In the genomic region with DNA sequence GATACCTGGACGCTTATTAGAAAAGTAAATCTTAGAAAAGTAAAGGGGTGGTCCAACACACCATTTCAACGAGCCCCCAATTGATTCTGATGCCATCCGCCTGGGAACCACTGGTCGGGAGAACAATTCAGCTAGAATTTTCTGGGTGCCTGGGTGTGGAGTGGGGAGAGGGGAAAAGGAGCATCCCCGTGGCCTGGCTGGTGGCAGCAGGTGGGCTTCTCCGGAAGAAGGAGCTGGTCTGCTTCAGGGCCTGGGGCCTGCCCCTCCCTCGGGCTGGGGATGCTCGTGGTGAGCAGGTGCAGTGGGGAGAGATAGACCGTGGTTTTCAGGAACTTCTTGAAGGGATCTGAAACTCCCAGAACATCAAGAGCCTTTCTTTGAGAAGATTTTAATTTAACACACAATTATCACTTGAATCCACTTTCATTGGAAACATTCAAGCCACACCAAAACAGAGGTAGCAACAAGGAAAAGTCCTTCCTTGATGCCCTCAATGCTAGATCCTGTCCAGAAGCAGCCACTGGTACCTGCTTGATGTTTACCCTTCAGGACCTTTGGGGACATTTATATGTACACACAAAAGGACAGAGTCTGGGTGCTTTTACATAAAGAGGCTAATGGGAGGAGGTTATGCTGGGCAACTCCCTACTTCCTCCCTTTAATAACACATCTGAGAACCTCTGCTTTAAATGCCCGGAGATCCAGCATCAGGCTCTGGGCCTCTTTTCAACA, we compare ENCODE assay signal across 1 cellular context.
A peak's percentile ranks its signal among the peaks of the same experiment; 100 is the strongest.
TF ChIP-seq lines count a peak whose summit lies in the region.

No MANE protein-coding gene starts in this region.

TF ChIP-seq in GM12878, 131 proteins besides CTCF, POLR2A, EP300 and RAD21:
- TF ChIP-seq RUNX3 (IDR thresholded peaks at IDR 0.05; ENCODE audit: low read length) (peak; percentile 41; the same call in 1 of the 2 replicates), PAX8 (IDR thresholded peaks at IDR 0.05) (no peak), TCF12 (IDR thresholded peaks at IDR 0.05; ENCODE audit: low read depth, low read length) (0 out of 2 replicates have a peak, but pooled peaks have one; percentile 36), NFIC (IDR thresholded peaks at IDR 0.05; ENCODE audit: low read depth, low read length) (no peak), CBX3 (IDR thresholded peaks at IDR 0.05; ENCODE audit: borderline replicate concordance, low read depth) (no peak), JUND (IDR thresholded peaks at IDR 0.05; ENCODE audit: low read depth, low read length) (no peak), RELA (IDR thresholded peaks at IDR 0.05; ENCODE audit: borderline replicate concordance, partially characterized antibody) (no peak), IKZF2 (IDR thresholded peaks at IDR 0.05) (peak; percentile 39 to 44; a peak in 2 of 4 replicates), DPF2 (IDR thresholded peaks at IDR 0.05) (0 out of 2 replicates have a peak, but pooled peaks have one; percentile 28), SMAD1 (IDR thresholded peaks at IDR 0.05; ENCODE audit: low read depth, partially characterized antibody) (no peak), RCOR1 (conservative IDR thresholded peaks at IDR 0.05; ENCODE audit: low read depth, low read length) (no peak), BMI1 (IDR thresholded peaks at IDR 0.05; ENCODE audit: borderline replicate concordance) (no peak), NR2F1 (conservative IDR thresholded peaks at IDR 0.05) (no peak), LARP7 (IDR thresholded peaks at IDR 0.05) (no peak), SPI1 (IDR thresholded peaks at IDR 0.05; ENCODE audit: borderline replicate concordance, insufficient read depth, low read depth, low read length) (peak; percentile 40), MTA2 (IDR thresholded peaks at IDR 0.05; ENCODE audit: low read depth) (no peak), CBX5 (IDR thresholded peaks at IDR 0.05; ENCODE audit: low read depth) (no peak), SUZ12 (IDR thresholded peaks at IDR 0.05; ENCODE audit: unreplicated experiment) (no peak), MXI1 (IDR thresholded peaks at IDR 0.05; ENCODE audit: low read depth, low read length) (no peak), RBBP5 (conservative IDR thresholded peaks at IDR 0.05) (no peak)
- TF ChIP-seq, protein P1, sequence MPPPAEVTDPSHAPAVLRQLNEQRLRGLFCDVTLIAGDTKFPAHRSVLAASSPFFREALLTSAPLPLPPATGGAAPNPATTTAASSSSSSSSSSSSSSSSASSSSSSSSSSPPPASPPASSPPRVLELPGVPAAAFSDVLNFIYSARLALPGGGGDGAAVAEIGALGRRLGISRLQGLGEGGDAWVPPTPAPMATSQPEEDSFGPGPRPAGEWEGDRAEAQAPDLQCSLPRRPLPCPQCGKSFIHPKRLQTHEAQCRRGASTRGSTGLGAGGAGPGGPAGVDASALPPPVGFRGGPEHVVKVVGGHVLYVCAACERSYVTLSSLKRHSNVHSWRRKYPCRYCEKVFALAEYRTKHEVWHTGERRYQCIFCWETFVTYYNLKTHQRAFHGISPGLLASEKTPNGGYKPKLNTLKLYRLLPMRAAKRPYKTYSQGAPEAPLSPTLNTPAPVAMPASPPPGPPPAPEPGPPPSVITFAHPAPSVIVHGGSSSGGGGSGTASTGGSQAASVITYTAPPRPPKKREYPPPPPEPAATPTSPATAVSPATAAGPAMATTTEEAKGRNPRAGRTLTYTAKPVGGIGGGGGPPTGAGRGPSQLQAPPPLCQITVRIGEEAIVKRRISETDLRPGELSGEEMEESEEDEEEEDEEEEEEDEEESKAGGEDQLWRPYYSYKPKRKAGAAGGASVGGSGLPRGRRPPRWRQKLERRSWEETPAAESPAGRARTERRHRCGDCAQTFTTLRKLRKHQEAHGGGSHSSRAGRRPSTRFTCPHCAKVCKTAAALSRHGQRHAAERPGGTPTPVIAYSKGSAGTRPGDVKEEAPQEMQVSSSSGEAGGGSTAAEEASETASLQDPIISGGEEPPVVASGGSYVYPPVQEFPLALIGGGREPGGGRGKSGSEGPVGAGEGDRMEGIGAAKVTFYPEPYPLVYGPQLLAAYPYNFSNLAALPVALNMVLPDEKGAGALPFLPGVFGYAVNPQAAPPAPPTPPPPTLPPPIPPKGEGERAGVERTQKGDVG (CRISPR knock-in tag; IDR thresholded peaks at IDR 0.05): no peak
- TF ChIP-seq, protein P2, sequence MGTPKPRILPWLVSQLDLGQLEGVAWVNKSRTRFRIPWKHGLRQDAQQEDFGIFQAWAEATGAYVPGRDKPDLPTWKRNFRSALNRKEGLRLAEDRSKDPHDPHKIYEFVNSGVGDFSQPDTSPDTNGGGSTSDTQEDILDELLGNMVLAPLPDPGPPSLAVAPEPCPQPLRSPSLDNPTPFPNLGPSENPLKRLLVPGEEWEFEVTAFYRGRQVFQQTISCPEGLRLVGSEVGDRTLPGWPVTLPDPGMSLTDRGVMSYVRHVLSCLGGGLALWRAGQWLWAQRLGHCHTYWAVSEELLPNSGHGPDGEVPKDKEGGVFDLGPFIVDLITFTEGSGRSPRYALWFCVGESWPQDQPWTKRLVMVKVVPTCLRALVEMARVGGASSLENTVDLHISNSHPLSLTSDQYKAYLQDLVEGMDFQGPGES (IDR thresholded peaks at IDR 0.05): no peak
- TF ChIP-seq, protein P3, sequence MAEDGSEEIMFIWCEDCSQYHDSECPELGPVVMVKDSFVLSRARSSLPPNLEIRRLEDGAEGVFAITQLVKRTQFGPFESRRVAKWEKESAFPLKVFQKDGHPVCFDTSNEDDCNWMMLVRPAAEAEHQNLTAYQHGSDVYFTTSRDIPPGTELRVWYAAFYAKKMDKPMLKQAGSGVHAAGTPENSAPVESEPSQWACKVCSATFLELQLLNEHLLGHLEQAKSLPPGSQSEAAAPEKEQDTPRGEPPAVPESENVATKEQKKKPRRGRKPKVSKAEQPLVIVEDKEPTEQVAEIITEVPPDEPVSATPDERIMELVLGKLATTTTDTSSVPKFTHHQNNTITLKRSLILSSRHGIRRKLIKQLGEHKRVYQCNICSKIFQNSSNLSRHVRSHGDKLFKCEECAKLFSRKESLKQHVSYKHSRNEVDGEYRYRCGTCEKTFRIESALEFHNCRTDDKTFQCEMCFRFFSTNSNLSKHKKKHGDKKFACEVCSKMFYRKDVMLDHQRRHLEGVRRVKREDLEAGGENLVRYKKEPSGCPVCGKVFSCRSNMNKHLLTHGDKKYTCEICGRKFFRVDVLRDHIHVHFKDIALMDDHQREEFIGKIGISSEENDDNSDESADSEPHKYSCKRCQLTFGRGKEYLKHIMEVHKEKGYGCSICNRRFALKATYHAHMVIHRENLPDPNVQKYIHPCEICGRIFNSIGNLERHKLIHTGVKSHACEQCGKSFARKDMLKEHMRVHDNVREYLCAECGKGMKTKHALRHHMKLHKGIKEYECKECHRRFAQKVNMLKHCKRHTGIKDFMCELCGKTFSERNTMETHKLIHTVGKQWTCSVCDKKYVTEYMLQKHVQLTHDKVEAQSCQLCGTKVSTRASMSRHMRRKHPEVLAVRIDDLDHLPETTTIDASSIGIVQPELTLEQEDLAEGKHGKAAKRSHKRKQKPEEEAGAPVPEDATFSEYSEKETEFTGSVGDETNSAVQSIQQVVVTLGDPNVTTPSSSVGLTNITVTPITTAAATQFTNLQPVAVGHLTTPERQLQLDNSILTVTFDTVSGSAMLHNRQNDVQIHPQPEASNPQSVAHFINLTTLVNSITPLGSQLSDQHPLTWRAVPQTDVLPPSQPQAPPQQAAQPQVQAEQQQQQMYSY (CRISPR knock-in tag; IDR thresholded peaks at IDR 0.05): no peak
- TF ChIP-seq, protein P4, sequence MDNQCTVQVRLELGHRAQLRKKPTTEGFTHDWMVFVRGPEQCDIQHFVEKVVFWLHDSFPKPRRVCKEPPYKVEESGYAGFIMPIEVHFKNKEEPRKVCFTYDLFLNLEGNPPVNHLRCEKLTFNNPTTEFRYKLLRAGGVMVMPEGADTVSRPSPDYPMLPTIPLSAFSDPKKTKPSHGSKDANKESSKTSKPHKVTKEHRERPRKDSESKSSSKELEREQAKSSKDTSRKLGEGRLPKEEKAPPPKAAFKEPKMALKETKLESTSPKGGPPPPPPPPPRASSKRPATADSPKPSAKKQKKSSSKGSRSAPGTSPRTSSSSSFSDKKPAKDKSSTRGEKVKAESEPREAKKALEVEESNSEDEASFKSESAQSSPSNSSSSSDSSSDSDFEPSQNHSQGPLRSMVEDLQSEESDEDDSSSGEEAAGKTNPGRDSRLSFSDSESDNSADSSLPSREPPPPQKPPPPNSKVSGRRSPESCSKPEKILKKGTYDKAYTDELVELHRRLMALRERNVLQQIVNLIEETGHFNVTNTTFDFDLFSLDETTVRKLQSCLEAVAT (IDR thresholded peaks at IDR 0.05): no peak
- TF ChIP-seq, protein P5, sequence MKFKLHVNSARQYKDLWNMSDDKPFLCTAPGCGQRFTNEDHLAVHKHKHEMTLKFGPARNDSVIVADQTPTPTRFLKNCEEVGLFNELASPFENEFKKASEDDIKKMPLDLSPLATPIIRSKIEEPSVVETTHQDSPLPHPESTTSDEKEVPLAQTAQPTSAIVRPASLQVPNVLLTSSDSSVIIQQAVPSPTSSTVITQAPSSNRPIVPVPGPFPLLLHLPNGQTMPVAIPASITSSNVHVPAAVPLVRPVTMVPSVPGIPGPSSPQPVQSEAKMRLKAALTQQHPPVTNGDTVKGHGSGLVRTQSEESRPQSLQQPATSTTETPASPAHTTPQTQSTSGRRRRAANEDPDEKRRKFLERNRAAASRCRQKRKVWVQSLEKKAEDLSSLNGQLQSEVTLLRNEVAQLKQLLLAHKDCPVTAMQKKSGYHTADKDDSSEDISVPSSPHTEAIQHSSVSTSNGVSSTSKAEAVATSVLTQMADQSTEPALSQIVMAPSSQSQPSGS (IDR thresholded peaks at IDR 0.05; ENCODE audit: low read length): no peak
- TF ChIP-seq, protein P6, sequence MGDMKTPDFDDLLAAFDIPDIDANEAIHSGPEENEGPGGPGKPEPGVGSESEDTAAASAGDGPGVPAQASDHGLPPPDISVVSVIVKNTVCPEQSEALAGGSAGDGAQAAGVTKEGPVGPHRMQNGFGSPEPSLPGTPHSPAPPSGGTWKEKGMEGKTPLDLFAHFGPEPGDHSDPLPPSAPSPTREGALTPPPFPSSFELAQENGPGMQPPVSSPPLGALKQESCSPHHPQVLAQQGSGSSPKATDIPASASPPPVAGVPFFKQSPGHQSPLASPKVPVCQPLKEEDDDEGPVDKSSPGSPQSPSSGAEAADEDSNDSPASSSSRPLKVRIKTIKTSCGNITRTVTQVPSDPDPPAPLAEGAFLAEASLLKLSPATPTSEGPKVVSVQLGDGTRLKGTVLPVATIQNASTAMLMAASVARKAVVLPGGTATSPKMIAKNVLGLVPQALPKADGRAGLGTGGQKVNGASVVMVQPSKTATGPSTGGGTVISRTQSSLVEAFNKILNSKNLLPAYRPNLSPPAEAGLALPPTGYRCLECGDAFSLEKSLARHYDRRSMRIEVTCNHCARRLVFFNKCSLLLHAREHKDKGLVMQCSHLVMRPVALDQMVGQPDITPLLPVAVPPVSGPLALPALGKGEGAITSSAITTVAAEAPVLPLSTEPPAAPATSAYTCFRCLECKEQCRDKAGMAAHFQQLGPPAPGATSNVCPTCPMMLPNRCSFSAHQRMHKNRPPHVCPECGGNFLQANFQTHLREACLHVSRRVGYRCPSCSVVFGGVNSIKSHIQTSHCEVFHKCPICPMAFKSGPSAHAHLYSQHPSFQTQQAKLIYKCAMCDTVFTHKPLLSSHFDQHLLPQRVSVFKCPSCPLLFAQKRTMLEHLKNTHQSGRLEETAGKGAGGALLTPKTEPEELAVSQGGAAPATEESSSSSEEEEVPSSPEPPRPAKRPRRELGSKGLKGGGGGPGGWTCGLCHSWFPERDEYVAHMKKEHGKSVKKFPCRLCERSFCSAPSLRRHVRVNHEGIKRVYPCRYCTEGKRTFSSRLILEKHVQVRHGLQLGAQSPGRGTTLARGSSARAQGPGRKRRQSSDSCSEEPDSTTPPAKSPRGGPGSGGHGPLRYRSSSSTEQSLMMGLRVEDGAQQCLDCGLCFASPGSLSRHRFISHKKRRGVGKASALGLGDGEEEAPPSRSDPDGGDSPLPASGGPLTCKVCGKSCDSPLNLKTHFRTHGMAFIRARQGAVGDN (IDR thresholded peaks at IDR 0.05): no peak
- TF ChIP-seq, protein P7, sequence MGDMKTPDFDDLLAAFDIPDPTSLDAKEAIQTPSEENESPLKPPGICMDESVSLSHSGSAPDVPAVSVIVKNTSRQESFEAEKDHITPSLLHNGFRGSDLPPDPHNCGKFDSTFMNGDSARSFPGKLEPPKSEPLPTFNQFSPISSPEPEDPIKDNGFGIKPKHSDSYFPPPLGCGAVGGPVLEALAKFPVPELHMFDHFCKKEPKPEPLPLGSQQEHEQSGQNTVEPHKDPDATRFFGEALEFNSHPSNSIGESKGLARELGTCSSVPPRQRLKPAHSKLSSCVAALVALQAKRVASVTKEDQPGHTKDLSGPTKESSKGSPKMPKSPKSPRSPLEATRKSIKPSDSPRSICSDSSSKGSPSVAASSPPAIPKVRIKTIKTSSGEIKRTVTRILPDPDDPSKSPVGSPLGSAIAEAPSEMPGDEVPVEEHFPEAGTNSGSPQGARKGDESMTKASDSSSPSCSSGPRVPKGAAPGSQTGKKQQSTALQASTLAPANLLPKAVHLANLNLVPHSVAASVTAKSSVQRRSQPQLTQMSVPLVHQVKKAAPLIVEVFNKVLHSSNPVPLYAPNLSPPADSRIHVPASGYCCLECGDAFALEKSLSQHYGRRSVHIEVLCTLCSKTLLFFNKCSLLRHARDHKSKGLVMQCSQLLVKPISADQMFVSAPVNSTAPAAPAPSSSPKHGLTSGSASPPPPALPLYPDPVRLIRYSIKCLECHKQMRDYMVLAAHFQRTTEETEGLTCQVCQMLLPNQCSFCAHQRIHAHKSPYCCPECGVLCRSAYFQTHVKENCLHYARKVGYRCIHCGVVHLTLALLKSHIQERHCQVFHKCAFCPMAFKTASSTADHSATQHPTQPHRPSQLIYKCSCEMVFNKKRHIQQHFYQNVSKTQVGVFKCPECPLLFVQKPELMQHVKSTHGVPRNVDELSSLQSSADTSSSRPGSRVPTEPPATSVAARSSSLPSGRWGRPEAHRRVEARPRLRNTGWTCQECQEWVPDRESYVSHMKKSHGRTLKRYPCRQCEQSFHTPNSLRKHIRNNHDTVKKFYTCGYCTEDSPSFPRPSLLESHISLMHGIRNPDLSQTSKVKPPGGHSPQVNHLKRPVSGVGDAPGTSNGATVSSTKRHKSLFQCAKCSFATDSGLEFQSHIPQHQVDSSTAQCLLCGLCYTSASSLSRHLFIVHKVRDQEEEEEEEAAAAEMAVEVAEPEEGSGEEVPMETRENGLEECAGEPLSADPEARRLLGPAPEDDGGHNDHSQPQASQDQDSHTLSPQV (IDR thresholded peaks at IDR 0.05): no peak
